1 cellular context compared by ENCODE assay signal in the genomic region with DNA sequence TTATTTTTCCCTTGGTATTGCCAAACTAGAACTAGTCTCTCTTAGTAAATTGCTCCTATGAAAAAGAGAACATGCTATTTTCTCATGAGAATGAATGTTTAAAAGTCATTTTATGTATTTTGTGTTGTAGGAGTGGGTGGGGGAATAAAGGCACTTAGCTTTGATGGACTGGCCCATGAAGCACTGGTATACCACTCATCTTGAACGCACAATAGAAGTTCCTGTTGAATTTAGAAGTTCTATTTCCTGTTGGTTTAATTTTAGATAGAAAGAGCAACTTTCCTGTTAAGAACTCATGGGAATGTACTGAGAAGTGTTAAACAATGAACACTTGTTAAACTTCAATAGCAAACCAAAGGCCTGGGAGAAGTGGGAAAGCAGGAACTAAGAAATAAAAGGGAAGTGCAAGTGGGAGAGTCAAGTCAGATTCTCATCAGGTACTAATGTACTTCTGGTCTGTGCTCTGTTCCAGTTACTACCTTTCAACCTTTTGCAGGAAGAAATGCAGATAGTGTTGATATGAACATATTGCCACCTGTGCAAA.
TF ChIP-seq lines count a peak whose summit lies in the region.

No MANE protein-coding gene starts in this region.

TF ChIP-seq in HepG2, 621 proteins besides CTCF, POLR2A, EP300 and RAD21 (continued from another document):
- TF ChIP-seq, protein P1, sequence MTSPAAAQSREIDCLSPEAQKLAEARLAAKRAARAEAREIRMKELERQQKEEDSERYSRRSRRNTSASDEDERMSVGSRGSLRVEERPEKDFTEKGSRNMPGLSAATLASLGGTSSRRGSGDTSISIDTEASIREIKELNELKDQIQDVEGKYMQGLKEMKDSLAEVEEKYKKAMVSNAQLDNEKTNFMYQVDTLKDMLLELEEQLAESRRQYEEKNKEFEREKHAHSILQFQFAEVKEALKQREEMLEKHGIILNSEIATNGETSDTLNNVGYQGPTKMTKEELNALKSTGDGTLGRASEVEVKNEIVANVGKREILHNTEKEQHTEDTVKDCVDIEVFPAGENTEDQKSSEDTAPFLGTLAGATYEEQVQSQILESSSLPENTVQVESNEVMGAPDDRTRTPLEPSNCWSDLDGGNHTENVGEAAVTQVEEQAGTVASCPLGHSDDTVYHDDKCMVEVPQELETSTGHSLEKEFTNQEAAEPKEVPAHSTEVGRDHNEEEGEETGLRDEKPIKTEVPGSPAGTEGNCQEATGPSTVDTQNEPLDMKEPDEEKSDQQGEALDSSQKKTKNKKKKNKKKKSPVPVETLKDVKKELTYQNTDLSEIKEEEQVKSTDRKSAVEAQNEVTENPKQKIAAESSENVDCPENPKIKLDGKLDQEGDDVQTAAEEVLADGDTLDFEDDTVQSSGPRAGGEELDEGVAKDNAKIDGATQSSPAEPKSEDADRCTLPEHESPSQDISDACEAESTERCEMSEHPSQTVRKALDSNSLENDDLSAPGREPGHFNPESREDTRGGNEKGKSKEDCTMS (CRISPR knock-in tag; conservative IDR thresholded peaks at IDR 0.05), result no peak
- no peak for TF ChIP-seq PRDM10 (CRISPR knock-in tag; IDR thresholded peaks at IDR 0.05; ENCODE audit: low read depth)
- no peak for TF ChIP-seq RARG (CRISPR knock-in tag; IDR thresholded peaks at IDR 0.05; ENCODE audit: low read depth)
- TF ChIP-seq ZNF614 (CRISPR knock-in tag; IDR thresholded peaks at IDR 0.05; ENCODE audit: borderline replicate concordance), result no peak
- no peak for TF ChIP-seq RBM22 (optimal IDR thresholded peaks at IDR 0.05; ENCODE audit: low read length)
- no peak for TF ChIP-seq ZNF501 (CRISPR knock-in tag; IDR thresholded peaks at IDR 0.05)
- no peak for TF ChIP-seq ZNF333 (CRISPR knock-in tag; IDR thresholded peaks at IDR 0.05; ENCODE audit: borderline replicate concordance)
- TF ChIP-seq, protein P2, sequence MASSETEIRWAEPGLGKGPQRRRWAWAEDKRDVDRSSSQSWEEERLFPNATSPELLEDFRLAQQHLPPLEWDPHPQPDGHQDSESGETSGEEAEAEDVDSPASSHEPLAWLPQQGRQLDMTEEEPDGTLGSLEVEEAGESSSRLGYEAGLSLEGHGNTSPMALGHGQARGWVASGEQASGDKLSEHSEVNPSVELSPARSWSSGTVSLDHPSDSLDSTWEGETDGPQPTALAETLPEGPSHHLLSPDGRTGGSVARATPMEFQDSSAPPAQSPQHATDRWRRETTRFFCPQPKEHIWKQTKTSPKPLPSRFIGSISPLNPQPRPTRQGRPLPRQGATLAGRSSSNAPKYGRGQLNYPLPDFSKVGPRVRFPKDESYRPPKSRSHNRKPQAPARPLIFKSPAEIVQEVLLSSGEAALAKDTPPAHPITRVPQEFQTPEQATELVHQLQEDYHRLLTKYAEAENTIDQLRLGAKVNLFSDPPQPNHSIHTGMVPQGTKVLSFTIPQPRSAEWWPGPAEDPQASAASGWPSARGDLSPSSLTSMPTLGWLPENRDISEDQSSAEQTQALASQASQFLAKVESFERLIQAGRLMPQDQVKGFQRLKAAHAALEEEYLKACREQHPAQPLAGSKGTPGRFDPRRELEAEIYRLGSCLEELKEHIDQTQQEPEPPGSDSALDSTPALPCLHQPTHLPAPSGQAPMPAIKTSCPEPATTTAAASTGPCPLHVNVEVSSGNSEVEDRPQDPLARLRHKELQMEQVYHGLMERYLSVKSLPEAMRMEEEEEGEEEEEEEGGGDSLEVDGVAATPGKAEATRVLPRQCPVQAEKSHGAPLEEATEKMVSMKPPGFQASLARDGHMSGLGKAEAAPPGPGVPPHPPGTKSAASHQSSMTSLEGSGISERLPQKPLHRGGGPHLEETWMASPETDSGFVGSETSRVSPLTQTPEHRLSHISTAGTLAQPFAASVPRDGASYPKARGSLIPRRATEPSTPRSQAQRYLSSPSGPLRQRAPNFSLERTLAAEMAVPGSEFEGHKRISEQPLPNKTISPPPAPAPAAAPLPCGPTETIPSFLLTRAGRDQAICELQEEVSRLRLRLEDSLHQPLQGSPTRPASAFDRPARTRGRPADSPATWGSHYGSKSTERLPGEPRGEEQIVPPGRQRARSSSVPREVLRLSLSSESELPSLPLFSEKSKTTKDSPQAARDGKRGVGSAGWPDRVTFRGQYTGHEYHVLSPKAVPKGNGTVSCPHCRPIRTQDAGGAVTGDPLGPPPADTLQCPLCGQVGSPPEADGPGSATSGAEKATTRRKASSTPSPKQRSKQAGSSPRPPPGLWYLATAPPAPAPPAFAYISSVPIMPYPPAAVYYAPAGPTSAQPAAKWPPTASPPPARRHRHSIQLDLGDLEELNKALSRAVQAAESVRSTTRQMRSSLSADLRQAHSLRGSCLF (CRISPR knock-in tag; IDR thresholded peaks at IDR 0.05; ENCODE audit: borderline replicate concordance), result 0 out of 2 replicates have a peak, but pooled peaks have one; percentile 23
- TF ChIP-seq BORCS8-MEF2B (CRISPR knock-in tag; IDR thresholded peaks at IDR 0.05), result no peak
- TF ChIP-seq ZNF232 (CRISPR knock-in tag; IDR thresholded peaks at IDR 0.05; ENCODE audit: borderline replicate concordance), result peak; percentile 62; the same call in 1 of the 2 replicates
